In the genomic region with DNA sequence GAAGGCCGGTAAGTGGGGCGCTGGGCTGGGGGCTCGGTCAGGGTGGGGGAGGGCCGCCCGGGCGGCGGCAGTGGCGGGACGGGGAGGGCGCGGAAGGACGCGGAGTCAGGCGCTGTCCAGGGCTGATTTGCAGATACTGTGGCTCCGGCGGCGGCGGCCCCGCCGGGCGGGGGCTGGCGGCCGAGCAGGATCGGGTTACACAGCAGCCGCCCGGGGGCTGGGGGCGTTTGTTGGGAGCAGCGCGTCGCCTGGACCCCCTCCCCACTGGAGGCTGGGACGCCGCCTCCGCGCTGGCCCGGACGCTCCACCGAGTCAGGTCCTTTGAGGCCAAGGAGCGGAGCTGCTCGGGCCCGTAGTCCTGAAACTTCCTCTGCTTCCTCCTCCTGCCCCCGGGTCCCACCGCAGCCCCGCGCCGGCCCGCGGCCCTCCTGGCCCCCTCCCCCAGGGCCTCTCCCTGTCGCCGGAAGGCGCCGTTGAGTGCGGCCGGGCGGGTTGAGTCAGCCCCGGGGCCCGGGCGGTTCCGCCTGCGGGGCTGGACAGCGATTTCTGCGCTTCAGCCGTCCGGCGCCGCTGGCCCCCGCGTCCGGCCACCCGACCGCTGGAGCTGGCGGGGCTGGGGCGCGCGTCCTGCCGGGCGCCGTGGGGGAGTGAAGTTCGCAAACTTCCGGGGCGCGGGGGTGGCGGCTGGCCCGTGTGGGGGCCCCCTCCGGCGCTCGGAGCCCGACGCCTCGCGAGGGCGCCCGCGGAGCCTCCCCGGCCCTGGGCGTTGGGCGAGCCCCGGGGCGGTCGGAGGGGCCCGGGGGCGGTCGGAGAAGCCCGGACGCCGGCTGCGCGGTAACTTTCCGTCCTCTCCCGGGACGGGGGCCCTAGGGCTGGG, we compare ENCODE assay signal across 8 cellular contexts. TPM values are rescaled to one million over a fixed set of nuclear protein-coding genes. Genes with fewer than 3 reads are reported as not detected.
A peak's percentile ranks its signal among the peaks of the same experiment; 100 is the strongest.
DNase-seq lines count a peak whose midpoint lies in the region; ATAC-seq and TF ChIP-seq lines count a peak whose summit lies in the region.

No MANE protein-coding gene starts in this region.

- WGBS in iPS DF 6.9 (ENCODE audit: insufficient coverage, insufficient read length), result no CpG with 5 or more reads among the region's 110 CpGs

- H3K27me3 Mint-ChIP-seq in CD4-positive, alpha-beta memory T cell, result no peaks in the 10 kb centered on the region

- CTCF ChIA-PET in CD4-positive, alpha-beta memory T cell (lab: Charles Lee; ENCODE audit: partially characterized antibody), result interaction anchor here (1.2 to 3.6 kb wide), 11 partner anchors 9 to 960 kb away, joined by 3 to 24 read pairs (median 5); partner anchors contain the start of genes CEP135, NOA1, PAICS and POLR2B

- peak overlapping the region; percentile 96 for H3K9ac ChIP-seq in skeletal muscle satellite cell (ENCODE audit: low read depth, low read length)

- H3K36me3 Mint-ChIP-seq in CD4-positive, alpha-beta memory T cell, result peaks cover 8 to 26% of the 10 kb centered on the region in 2 donors

- peak overlapping the region; percentile 79 to 100 for H3K4me3 ChIP-seq in CD4-positive, alpha-beta memory T cell (ENCODE audit: low read length in 2 of 2)
- H3K4me3 ChIP-seq in astrocyte of the spinal cord (ENCODE audit: low read depth, low read length), result peak overlapping the region; percentile 91
- peak overlapping the region; percentile 92 for H3K4me3 ChIP-seq in iPS DF 6.9 (ENCODE audit: low read length)
- H3K4me3 ChIP-seq in skeletal muscle satellite cell (ENCODE audit: low read length), result peak overlapping the region; percentile 88

- peak; percentile 67 to 79 (median 72) for DNase-seq in CD4-positive, alpha-beta memory T cell
- DNase-seq in HS-27A (ENCODE audit: low read depth) (peak; percentile 35), T-helper 22 cell (ENCODE audit: low read depth) (peak; percentile 56), astrocyte of the spinal cord (ENCODE audit: low read depth, low spot score) (peak; percentile 74), iPS DF 6.9 (ENCODE audit: low read depth, low spot score) (no peak), GF-D8 (lab: John Stamatoyannopoulos, UW) (no peak)

- POLR2A ChIA-PET in CD4-positive, alpha-beta memory T cell (lab: Charles Lee; ENCODE audit: partially characterized antibody), result interaction anchor here (0.6 to 5.9 kb wide), 15 partner anchors 9 to 1363 kb away, joined by 3 to 192 read pairs (median 4); partner anchors contain the start of genes AASDH, CEP135, NOA1 and PAICS

- in situ Hi-C loops in astrocyte of the spinal cord (cut with HindIII; ENCODE audit: low sequenced_read_pairs), result no loop called here

- H3K27me3 ChIP-seq in CD4-positive, alpha-beta memory T cell (ENCODE audit: insufficient read depth, low read length), result no peaks in the 10 kb centered on the region
- H3K27me3 ChIP-seq in iPS DF 6.9 (ENCODE audit: control insufficient read depth, insufficient read depth, low read length) (no peaks in the 10 kb centered on the region; the same call in 1 of the 2 replicates), skeletal muscle satellite cell (ENCODE audit: control insufficient read depth, insufficient read depth, low read length) (peaks cover 9% of the 10 kb centered on the region)

- intact Hi-C loops in CD4-positive, alpha-beta memory T cell (cut with micrococcal nuclease), result loop anchor here (1.0 to 5.0 kb wide), 7 partner anchors 50 to 1511 kb away; partner anchors contain the start of genes AASDH, CEP135, CLOCK and NOA1

- H3K9me3 ChIP-seq in CD4-positive, alpha-beta memory T cell (ENCODE audit: control insufficient read depth in 1 of 2, low read length in 2 of 2), result no peaks in the 10 kb centered on the region
- H3K9me3 ChIP-seq in iPS DF 6.9 (ENCODE audit: control insufficient read depth, insufficient read depth, low read length), result no peaks in the 10 kb centered on the region
- no peaks in the 10 kb centered on the region for H3K9me3 ChIP-seq in skeletal muscle satellite cell (replicated peaks; ENCODE audit: low read length)

- ATAC-seq in GM21360 (IDR thresholded peaks at IDR 0.05; ENCODE audit: unreplicated experiment), result peak; percentile 59

- peak overlapping the region; percentile 97 to 99 (median 98) for H3K4me3 Mint-ChIP-seq in CD4-positive, alpha-beta memory T cell

- no peaks in the 10 kb centered on the region for H3K9me3 Mint-ChIP-seq in CD4-positive, alpha-beta memory T cell

- peak overlapping the region; percentile 78 to 98 (median 96) for H3K27ac Mint-ChIP-seq in CD4-positive, alpha-beta memory T cell

- peaks cover 5% of the 10 kb centered on the region for H3K36me3 ChIP-seq in CD4-positive, alpha-beta memory T cell (ENCODE audit: insufficient read depth, low read length)
- H3K36me3 ChIP-seq in iPS DF 6.9 (ENCODE audit: control insufficient read depth, insufficient read depth, low read length) (no peaks in the 10 kb centered on the region), skeletal muscle satellite cell (ENCODE audit: insufficient read depth, low read length) (no peaks in the 10 kb centered on the region)

- no peak for TF ChIP-seq CTCF in astrocyte of the spinal cord (IDR thresholded peaks at IDR 0.05; ENCODE audit: low read depth, low read length)

- peak overlapping the region; percentile 85 for H3K27ac ChIP-seq in CD4-positive, alpha-beta memory T cell (ENCODE audit: low read depth, low read length)
- H3K27ac ChIP-seq in iPS DF 6.9 (ENCODE audit: low read length), result no peak overlapping the region

- peaks cover 32 to 58% (median 48%) of the 10 kb centered on the region in 4 donors for H3K4me1 Mint-ChIP-seq in CD4-positive, alpha-beta memory T cell

- H3K4me1 ChIP-seq in CD4-positive, alpha-beta memory T cell (ENCODE audit: insufficient read depth, low read length), result peaks cover 50% of the 10 kb centered on the region
- peaks cover 5% of the 10 kb centered on the region; the same call in 1 of the 2 replicates for H3K4me1 ChIP-seq in iPS DF 6.9 (ENCODE audit: control insufficient read depth, insufficient read depth, low read length)
- peaks cover 20% of the 10 kb centered on the region for H3K4me1 ChIP-seq in skeletal muscle satellite cell (ENCODE audit: control insufficient read depth, insufficient read depth, low read length)

- H3K4me2 ChIP-seq in skeletal muscle satellite cell (ENCODE audit: low read length), result peak overlapping the region; percentile 89

RNA-seq across cellular contexts. Expression of gene REST, which starts 0.7 kb away (rescaled TPM):
- 10 to 100 TPM; 77.3 to 79.2 TPM for total RNA-seq in CD4-positive, alpha-beta memory T cell
- polyA plus RNA-seq in CD4-positive, alpha-beta memory T cell, result 100 to 1,000 TPM; 170 to 178 TPM
- 28.6 and 36.0 TPM in 2 replicates for total RNA-seq in skeletal muscle satellite cell (2012; rRNA removed)

Comparison
In these comparisons a context has a peak if more than half of its experiments do, and no peak if none do; other contexts are left out.
1. DNase-seq: peak in CD4-positive, alpha-beta memory T cell (5 of 5), HS-27A (single experiment), T-helper 22 cell (single experiment) and astrocyte of the spinal cord (single experiment); none in iPS DF 6.9 (single experiment) and GF-D8 (single experiment).
2. Peak in every context shown above with its lines, with median percentiles within 50 percentile points of each other: H3K4me3 ChIP-seq.